Comparison of ENCODE assay signal across 18 cellular contexts in the genomic region with DNA sequence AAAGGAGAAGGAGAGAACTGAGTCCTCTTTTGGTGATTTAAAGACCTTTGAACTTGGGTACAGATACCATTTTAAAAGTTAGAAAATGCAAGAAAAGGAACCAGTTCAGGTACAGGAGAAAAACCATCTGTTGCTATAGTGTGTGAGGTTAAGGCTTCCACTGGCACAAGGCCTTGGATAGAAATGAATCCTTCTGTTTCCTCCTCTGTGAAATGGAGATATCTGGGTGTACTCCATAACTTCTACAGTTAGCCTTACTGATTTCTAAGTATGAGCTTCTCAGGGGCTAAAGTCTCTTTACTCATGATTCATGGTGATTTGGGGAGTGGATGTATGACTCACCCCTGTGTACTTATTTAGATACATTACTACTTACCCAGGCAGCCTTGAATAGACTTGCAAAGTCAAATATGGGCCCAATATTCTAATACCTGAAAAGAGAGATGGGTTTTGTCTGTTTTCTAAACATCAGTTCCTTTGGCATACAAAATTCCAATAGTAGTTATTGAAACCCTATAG.
DNase-seq lines count a peak whose midpoint lies in the region; ATAC-seq, FAIRE-seq and TF ChIP-seq lines count a peak whose summit lies in the region.
"Had no signal": no experiment of that assay in that cellular context is flagged by ENCODE, and none has a peak within 500 bp of the region (broad histone marks: within the 10 kb centered on the region; RNA-seq: fewer than 3 reads in every experiment).

No MANE protein-coding gene starts in this region.

- intact Hi-C loops in GM12878 (cut with micrococcal nuclease; ENCODE audit: unreplicated experiment) (loop anchor here (10.0 kb wide), 3 partner anchors 252 to 448 kb away; partner anchors contain the start of gene NRBF2), tibial artery (cut with DNase I; ENCODE audit: low total_unique reads) (no loop called here)

- peak; percentile 53 for FAIRE-seq in GM19239 (lab: Jason Lieb, UNC)
- FAIRE-seq in GM12878 (lab: Jason Lieb, UNC), result no peak
- no peak for FAIRE-seq in HTR-8/SVneo (lab: Jason Lieb, UNC)
- FAIRE-seq: GM12892 had no signal

- TF ChIP-seq CTCF in GM12878 (IDR thresholded peaks at IDR 0.05 in 2 of 3, conservative IDR thresholded peaks at IDR 0.05 in 1 of 3; ENCODE audit: control insufficient read depth in 2 of 3, extremely low read depth in 1 of 3, insufficient read depth in 1 of 3, low read depth in 3 of 3, low read length in 3 of 3) (no peak), tibial artery (IDR thresholded peaks at IDR 0.05) (no peak)

- H3K79me2 ChIP-seq in GM12878 (ENCODE audit: control insufficient read depth, insufficient read depth, low read length), result no peaks in the 10 kb centered on the region

- in situ Hi-C loops in GM12878 (cut with MboI), result no loop called here

- no peak overlapping the region for H2AFZ ChIP-seq in GM12878 (ENCODE audit: control insufficient read depth, low read depth, low read length)

- TF ChIP-seq EP300 in GM12878 (IDR thresholded peaks at IDR 0.05; ENCODE audit: borderline replicate concordance in 1 of 2, control insufficient read depth in 1 of 2, low read depth in 2 of 2, low read length in 2 of 2), result no peak

- no peaks in the 10 kb centered on the region for H3K36me3 ChIP-seq in GM12878 (ENCODE audit: control insufficient read depth in 2 of 2, insufficient read depth in 2 of 2, low read length in 1 of 2)
- H3K36me3 ChIP-seq in tibial artery, result no peaks in the 10 kb centered on the region
- H3K36me3 ChIP-seq: colonic mucosa had no signal

- no peaks in the 10 kb centered on the region for H4K20me1 ChIP-seq in GM12878 (ENCODE audit: control insufficient read depth, insufficient read depth)

- no peak for TF ChIP-seq POLR2A in GM12878 (IDR thresholded peaks at IDR 0.05; ENCODE audit: low read depth, low read length)

- RAD21 ChIA-PET in GM12878 (lab: Charles Lee; ENCODE audit: unreplicated experiment), result interaction anchor here (1.1 to 1.2 kb wide), 3 partner anchors 32 to 76 kb away, joined by 3 to 5 read pairs (median 4); no protein-coding TSS in a partner anchor

- H3K4me2 ChIP-seq in GM12878 (ENCODE audit: control insufficient read depth, insufficient read depth), result no peak overlapping the region

- no TSS peak for BruUV-seq in GM12878 (replicated peaks; lab: Mats Ljungman, UMichigan)

- H3K4me3 ChIP-seq in GM12878 (no peak overlapping the region), tibial artery (no peak overlapping the region)
- H3K4me3 ChIP-seq: colonic mucosa, psoas muscle had no signal

- H3K9me3 ChIP-seq in GM12878 (replicated peaks; ENCODE audit: control insufficient read depth, insufficient read depth, low read length) (peaks cover 6% of the 10 kb centered on the region), tibial artery (no peaks in the 10 kb centered on the region)
- H3K9me3 ChIP-seq: colonic mucosa, psoas muscle had no signal

- POLR2A ChIA-PET in GM12878 (lab: Charles Lee), result no interaction called here

- CTCF ChIA-PET in GM12878 (lab: Yijun Ruan, JAX), result interaction anchor here (1.0 kb wide), 1 partner anchor 45 kb away, joined by 3 read pairs; no protein-coding TSS in a partner anchor

- ATAC-seq in GM12878, result no peak
- ATAC-seq: psoas muscle had no signal

- no peaks in the 10 kb centered on the region for H3K27me3 ChIP-seq in GM12878 (replicated peaks in 1 of 2; ENCODE audit: control insufficient read depth in 2 of 2, insufficient read depth in 2 of 2, low read length in 1 of 2)
- no peaks in the 10 kb centered on the region for H3K27me3 ChIP-seq in tibial artery
- H3K27me3 ChIP-seq: colonic mucosa had no signal

- SMC1A ChIA-PET in GM12878 (lab: Charles Lee; ENCODE audit: uncharacterized antibody, unreplicated experiment), result interaction anchor here (1.3 to 1.7 kb wide), 3 partner anchors 19 to 124 kb away, joined by 3 to 8 read pairs (median 3); no protein-coding TSS in a partner anchor

- H3K9ac ChIP-seq in GM12878 (ENCODE audit: control insufficient read depth, insufficient read depth, low read length), result no peak overlapping the region

- H3K4me1 ChIP-seq in GM12878 (ENCODE audit: control insufficient read depth, insufficient read depth, low read length), result peaks cover 36% of the 10 kb centered on the region
- peaks cover 0 to 3% (median 0%) of the 10 kb centered on the region in 4 donors for H3K4me1 ChIP-seq in tibial artery
- H3K4me1 ChIP-seq: colonic mucosa, psoas muscle had no signal

- H3K27ac ChIP-seq in GM12878 (ENCODE audit: control insufficient read depth, insufficient read depth) (no peak overlapping the region), tibial artery (no peak overlapping the region)
- H3K27ac ChIP-seq: colonic mucosa, psoas muscle had no signal

- no peak for DNase-seq in GM19239 (ENCODE audit: insufficient read length, low spot score)
- DNase-seq in LHCN-M2 (ENCODE audit: low read depth), result peak; percentile 70
- DNase-seq in GM12878 (ENCODE audit: low read depth, low spot score), result no peak
- DNase-seq in iris pigment epithelial cell (ENCODE audit: low read depth), result peak; percentile 27
- no peak for DNase-seq in activated gamma-delta T cell treated with Interleukin-2 at 50 U/mL for 16 hours
- DNase-seq in HTR-8/SVneo (ENCODE audit: insufficient read length, low spot score), result no peak
- DNase-seq in GDM1 (lab: John Stamatoyannopoulos, UW), result no peak
- no peak for DNase-seq in tibial artery
- DNase-seq: activated CD4-positive, alpha-beta T cell treated with anti-CD3 and anti-CD28 coated beads for 1 hour; colonic mucosa; erythroblast; MM.1S; naive B cell; NCI-H2107; NCI-H774; psoas muscle; stimulated activated CD4-positive, alpha-beta T cell treated with anti-CD3 and anti-CD28 coated beads, Interleukin-15, amount 100 ng/mL, for 24 hours had no signal

- no peak for TF ChIP-seq RAD21 in GM12878 (IDR thresholded peaks at IDR 0.05; ENCODE audit: insufficient read depth, low read depth, low read length)

TF ChIP-seq in GM12878, 131 proteins besides CTCF, POLR2A, EP300 and RAD21:
- TF ChIP-seq CBX5 (IDR thresholded peaks at IDR 0.05; ENCODE audit: low read depth) (peak; percentile 54; the same call in 1 of the 2 replicates), BCL11A (IDR thresholded peaks at IDR 0.05; ENCODE audit: low read depth, low read length) (no peak)

Comparison
In these comparisons a context has a peak if more than half of its experiments do, and no peak if none do; other contexts are left out.
1. DNase-seq: peak in LHCN-M2 (single experiment) and iris pigment epithelial cell (single experiment); none in GM19239 (single experiment), GM12878 (single experiment), activated gamma-delta T cell treated with Interleukin-2 at 50 U/mL for 16 hours (single experiment), HTR-8/SVneo (single experiment), GDM1 (single experiment) and tibial artery (0 of 2).